In the genomic region with DNA sequence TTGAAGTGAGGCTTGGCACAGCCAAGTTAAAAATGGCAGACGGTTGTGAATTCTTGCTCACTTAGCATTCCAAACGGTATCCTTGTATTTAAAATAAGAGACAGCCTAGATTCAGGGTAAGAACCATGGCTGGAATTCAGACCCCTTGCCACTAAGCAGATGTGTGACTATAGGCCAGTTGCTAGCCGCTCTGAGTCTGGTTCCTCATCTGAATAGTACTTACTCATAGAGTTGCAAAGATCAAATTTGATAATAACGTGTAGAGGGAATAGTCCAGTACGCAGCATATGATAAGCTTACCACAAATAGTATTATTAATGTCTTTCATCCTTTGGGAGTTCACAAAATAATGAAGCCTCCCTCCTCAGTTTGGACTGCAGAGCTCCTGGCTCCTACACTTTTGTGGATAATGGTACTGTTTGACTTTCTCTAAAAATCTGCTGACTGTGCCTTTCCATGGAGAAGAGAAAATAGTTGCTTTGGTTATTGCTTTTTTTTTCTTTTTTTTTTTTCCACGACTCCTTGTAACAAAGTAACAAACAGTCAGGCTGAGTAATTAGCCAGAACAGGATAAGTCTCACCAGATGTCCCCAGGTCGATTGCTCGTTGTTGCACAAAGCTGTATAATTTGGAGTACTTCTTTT, we compare ENCODE assay signal across 1 cellular context.
TF ChIP-seq lines count a peak whose summit lies in the region.

No MANE protein-coding gene starts in this region.

TF ChIP-seq in K562, 482 proteins besides CTCF, POLR2A, EP300 and RAD21 (continued from another document):
- TF ChIP-seq, protein P1, sequence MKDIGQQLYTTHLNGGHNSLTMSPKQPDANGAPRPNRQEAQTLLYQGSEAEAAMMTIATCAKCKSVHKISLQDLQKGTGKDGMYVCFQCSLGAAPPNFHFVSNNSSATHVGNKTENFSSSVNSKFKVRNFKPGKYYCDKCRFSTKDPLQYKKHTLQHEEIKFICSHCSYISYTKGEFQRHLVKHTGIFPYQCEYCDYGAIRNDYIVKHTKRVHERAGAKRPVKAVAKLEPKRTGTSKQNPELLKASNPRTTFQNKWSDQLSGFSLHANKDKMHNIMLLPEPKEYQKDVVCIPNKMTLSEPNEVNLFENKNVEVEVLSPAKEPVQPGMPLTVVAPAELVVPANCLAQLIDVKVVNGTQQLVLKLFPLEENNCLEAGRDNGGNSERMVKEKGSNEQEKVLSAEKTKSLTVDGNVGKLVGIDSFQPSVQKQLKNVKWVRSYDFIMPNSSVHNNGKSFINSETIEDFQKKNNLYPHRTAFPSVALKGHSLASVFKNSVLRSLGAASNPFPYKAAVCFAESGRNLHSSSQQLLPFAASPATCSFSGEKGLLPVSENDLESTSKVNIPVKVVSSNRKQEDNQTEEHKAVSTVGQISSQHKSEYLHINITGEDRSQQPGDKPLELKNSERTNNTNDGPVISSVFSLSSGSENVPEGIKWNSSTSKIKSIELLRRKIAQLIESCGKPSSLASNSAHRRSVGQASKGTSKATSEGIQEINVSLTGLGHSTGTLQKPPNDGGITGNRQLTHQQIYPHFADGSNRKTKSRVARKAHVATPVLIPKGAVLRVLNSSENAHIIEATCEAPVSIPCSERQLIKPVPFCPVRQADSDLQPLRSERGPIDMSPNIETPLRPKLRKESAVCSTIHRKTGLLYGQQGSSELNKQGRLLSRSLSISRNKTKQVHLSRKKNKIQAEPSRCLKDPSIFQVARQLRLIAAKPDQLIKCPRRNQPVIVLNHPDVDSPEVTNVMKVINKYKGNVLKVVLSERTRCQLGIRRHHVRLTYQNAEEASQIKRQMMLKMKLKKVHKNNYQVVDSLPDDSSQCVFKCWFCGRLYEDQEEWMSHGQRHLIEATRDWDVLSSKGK (CRISPR knock-in tag; IDR thresholded peaks at IDR 0.05): no peak
TF ChIP-seq in K562: peak in this region for 5.
